Comparison of ENCODE assay signal across 2 cellular contexts in the genomic region with DNA sequence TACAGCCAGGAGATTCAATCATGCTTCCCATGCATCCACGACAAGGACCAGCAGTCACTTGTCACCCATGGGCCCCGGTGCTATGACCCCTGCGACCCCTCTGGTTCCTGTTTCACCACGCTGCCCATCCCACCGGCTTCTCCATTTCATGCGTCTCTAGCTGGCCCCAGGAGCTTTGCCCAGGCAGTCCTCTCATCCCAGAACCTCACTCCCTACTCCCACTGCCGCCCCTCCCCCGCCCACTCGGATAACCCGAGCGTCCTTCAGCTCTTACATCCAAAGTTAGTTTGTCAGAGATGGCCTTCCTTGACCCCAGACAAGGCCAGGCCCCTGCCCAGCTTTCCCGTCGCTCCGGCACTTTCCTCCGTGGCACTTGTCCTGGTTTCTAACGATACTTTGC.
TF ChIP-seq lines count a peak whose summit lies in the region.

No MANE protein-coding gene starts in this region.

TF ChIP-seq in GM23338, 12 proteins besides CTCF, POLR2A, EP300 and RAD21:
- TF ChIP-seq JUNB (IDR thresholded peaks at IDR 0.05; ENCODE audit: unreplicated experiment): no peak
- no peak for TF ChIP-seq ZNF331 (CRISPR knock-in tag; IDR thresholded peaks at IDR 0.05; ENCODE audit: low read depth)
- TF ChIP-seq, protein P1, sequence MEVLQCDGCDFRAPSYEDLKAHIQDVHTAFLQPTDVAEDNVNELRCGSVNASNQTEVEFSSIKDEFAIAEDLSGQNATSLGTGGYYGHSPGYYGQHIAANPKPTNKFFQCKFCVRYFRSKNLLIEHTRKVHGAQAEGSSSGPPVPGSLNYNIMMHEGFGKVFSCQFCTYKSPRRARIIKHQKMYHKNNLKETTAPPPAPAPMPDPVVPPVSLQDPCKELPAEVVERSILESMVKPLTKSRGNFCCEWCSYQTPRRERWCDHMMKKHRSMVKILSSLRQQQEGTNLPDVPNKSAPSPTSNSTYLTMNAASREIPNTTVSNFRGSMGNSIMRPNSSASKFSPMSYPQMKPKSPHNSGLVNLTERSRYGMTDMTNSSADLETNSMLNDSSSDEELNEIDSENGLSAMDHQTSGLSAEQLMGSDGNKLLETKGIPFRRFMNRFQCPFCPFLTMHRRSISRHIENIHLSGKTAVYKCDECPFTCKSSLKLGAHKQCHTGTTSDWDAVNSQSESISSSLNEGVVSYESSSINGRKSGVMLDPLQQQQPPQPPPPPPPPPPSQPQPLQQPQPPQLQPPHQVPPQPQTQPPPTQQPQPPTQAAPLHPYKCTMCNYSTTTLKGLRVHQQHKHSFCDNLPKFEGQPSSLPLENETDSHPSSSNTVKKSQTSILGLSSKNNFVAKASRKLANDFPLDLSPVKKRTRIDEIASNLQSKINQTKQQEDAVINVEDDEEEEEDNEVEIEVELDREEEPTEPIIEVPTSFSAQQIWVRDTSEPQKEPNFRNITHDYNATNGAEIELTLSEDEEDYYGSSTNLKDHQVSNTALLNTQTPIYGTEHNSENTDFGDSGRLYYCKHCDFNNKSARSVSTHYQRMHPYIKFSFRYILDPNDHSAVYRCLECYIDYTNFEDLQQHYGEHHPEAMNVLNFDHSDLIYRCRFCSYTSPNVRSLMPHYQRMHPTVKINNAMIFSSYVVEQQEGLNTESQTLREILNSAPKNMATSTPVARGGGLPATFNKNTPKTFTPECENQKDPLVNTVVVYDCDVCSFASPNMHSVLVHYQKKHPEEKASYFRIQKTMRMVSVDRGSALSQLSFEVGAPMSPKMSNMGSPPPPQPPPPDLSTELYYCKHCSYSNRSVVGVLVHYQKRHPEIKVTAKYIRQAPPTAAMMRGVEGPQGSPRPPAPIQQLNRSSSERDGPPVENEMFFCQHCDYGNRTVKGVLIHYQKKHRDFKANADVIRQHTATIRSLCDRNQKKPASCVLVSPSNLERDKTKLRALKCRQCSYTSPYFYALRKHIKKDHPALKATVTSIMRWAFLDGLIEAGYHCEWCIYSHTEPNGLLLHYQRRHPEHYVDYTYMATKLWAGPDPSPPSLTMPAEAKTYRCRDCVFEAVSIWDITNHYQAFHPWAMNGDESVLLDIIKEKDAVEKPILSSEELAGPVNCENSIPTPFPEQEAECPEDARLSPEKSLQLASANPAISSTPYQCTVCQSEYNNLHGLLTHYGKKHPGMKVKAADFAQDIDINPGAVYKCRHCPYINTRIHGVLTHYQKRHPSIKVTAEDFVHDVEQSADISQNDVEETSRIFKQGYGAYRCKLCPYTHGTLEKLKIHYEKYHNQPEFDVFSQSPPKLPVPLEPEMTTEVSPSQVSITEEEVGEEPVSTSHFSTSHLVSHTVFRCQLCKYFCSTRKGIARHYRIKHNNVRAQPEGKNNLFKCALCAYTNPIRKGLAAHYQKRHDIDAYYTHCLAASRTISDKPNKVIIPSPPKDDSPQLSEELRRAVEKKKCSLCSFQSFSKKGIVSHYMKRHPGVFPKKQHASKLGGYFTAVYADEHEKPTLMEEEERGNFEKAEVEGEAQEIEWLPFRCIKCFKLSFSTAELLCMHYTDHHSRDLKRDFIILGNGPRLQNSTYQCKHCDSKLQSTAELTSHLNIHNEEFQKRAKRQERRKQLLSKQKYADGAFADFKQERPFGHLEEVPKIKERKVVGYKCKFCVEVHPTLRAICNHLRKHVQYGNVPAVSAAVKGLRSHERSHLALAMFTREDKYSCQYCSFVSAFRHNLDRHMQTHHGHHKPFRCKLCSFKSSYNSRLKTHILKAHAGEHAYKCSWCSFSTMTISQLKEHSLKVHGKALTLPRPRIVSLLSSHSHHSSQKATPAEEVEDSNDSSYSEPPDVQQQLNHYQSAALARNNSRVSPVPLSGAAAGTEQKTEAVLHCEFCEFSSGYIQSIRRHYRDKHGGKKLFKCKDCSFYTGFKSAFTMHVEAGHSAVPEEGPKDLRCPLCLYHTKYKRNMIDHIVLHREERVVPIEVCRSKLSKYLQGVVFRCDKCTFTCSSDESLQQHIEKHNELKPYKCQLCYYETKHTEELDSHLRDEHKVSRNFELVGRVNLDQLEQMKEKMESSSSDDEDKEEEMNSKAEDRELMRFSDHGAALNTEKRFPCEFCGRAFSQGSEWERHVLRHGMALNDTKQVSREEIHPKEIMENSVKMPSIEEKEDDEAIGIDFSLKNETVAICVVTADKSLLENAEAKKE (CRISPR knock-in tag; IDR thresholded peaks at IDR 0.05): no peak

TF ChIP-seq in H1, 55 proteins besides CTCF, POLR2A, EP300 and RAD21:
- no peak for TF ChIP-seq RNF2 (IDR thresholded peaks at IDR 0.05; ENCODE audit: borderline replicate concordance, low read depth, low read length, missing control alignments, poor library complexity, severe bottlenecking)
- TF ChIP-seq, protein P2, sequence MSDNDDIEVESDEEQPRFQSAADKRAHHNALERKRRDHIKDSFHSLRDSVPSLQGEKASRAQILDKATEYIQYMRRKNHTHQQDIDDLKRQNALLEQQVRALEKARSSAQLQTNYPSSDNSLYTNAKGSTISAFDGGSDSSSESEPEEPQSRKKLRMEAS (IDR thresholded peaks at IDR 0.05): no peak
- TF ChIP-seq TBP (IDR thresholded peaks at IDR 0.05; ENCODE audit: low read depth, low read length): no peak
- no peak for TF ChIP-seq TAF1 (IDR thresholded peaks at IDR 0.05; ENCODE audit: low read depth, low read length)
- TF ChIP-seq SUZ12 (IDR thresholded peaks at IDR 0.05; ENCODE audit: low read length): no peak
- TF ChIP-seq, protein P3, sequence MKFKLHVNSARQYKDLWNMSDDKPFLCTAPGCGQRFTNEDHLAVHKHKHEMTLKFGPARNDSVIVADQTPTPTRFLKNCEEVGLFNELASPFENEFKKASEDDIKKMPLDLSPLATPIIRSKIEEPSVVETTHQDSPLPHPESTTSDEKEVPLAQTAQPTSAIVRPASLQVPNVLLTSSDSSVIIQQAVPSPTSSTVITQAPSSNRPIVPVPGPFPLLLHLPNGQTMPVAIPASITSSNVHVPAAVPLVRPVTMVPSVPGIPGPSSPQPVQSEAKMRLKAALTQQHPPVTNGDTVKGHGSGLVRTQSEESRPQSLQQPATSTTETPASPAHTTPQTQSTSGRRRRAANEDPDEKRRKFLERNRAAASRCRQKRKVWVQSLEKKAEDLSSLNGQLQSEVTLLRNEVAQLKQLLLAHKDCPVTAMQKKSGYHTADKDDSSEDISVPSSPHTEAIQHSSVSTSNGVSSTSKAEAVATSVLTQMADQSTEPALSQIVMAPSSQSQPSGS (IDR thresholded peaks at IDR 0.05; ENCODE audit: low read length): no peak
- TF ChIP-seq HDAC2 (IDR thresholded peaks at IDR 0.05; ENCODE audit: borderline replicate concordance in 1 of 2, low read depth in 2 of 2, low read length in 2 of 2): no peak
